ENCODE assay signal across 8 cellular contexts in the genomic region with DNA sequence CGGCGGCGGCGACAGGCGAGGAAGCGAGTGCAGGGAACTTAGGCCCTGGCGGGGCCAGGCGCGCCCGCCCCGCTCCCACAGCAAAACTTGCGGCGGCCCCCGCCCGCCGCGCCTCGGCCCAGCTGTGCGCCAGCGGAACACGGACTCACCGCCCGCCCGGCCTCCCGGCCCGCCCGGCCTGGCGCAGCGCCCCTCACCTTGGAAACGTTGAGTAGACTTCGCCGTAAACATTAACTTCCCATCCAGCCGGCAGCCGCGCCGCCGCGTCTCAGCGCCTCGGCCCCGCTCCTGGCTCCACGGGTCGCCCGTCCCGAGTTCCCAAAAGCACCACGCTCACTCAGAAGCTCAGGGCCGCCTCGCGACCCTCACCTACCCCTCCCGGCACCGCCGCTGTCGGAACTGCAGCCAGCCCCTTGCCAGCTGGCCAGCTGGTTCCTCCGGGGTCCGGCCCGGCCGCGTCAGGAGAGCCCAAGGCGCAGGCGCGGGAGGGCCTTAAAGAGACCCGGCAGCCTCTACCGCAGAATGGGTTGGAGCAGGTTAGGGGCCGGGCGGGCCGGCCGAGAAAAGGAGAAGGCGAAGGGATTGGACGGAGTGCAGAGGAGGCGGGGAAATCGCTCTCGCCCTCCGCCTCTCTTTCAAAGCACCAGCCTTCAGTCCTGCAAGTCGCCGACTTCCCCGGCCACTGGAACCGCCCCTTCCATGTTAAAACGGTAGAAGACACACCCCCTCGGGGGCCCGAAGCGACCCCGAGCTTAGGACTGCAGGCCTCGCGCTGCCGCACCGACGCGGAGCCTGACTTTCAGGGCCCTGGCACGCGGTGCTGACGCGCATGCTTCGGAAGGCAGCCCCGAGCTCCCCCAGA. TPM values are rescaled to one million over a fixed set of nuclear protein-coding genes. Genes with fewer than 3 reads are reported as not detected.
DNase-seq lines count a peak whose midpoint lies in the region; ATAC-seq lines count a peak whose summit lies in the region.

TSS of gene EVI5 (minus strand) at position 470 of the 862 bp plus-strand sequence. CDS start 48,562 bp downstream, outside the sequence.

- peaks cover 28 to 48% (median 44%) of the 10 kb centered on the region in 11 experiments; a peak in 21 of 22 replicates for H4K20me1 ChIP-seq in BLaER1 treated with 17β-estradiol and CSF1 and Interleukin-3, amounts not matched to agents 10 nM and 100 nM

- peaks cover 0 to 15% (median 4%) of the 10 kb centered on the region in 11 experiments; a peak in 7 of 22 replicates for H3K36me3 ChIP-seq in BLaER1 treated with 17β-estradiol and CSF1 and Interleukin-3, amounts not matched to agents 10 nM and 100 nM

- peak within 1 kb of the TSS; percentile 4 for H3K27ac Mint-ChIP-seq in activated CD4-positive, alpha-beta T cell treated with anti-CD3 and anti-CD28 coated beads, Interleukin-2, amount 10 ng/mL, durations not matched to agents 24 days and 14 days

- H3K9ac ChIP-seq in BLaER1 treated with 17β-estradiol and CSF1 and Interleukin-3, amounts not matched to agents 10 nM and 100 nM, result peak within 1 kb of the TSS; percentile 73 to 94 (median 85)

- H3K27me3 Mint-ChIP-seq in activated CD4-positive, alpha-beta T cell treated with anti-CD3 and anti-CD28 coated beads, Interleukin-2, amount 10 ng/mL, durations not matched to agents 24 days and 14 days, result peaks cover 75% of the 10 kb centered on the region

- peak within 1 kb of the TSS; percentile 77 for H3K4me3 Mint-ChIP-seq in activated CD4-positive, alpha-beta T cell treated with anti-CD3 and anti-CD28 coated beads, Interleukin-2, amount 10 ng/mL, durations not matched to agents 24 days and 14 days

- H3K9me3 Mint-ChIP-seq in activated CD4-positive, alpha-beta T cell treated with anti-CD3 and anti-CD28 coated beads, Interleukin-2, amount 10 ng/mL, durations not matched to agents 24 days and 14 days, result peaks cover 3% of the 10 kb centered on the region

- H3K27ac ChIP-seq in BLaER1 treated with 17β-estradiol and CSF1 and Interleukin-3, amounts not matched to agents 10 nM and 100 nM, result peak within 1 kb of the TSS; percentile 70 to 95 (median 86)

- H3K9me3 ChIP-seq in BLaER1 treated with 17β-estradiol and CSF1 and Interleukin-3, amounts not matched to agents 10 nM and 100 nM (replicated peaks in 1 of 11), result no peaks in the 10 kb centered on the region

- H3K27me3 ChIP-seq in BLaER1 treated with 17β-estradiol and CSF1 and Interleukin-3, amounts not matched to agents 10 nM and 100 nM, result no peaks in the 10 kb centered on the region

- peaks cover 16% of the 10 kb centered on the region for H3K4me1 Mint-ChIP-seq in activated CD4-positive, alpha-beta T cell treated with anti-CD3 and anti-CD28 coated beads, Interleukin-2, amount 10 ng/mL, durations not matched to agents 24 days and 14 days

- peak; percentile 71 for DNase-seq in GM19240 (ENCODE audit: insufficient read length, low spot score)
- DNase-seq in NCI-H524 (lab: John Stamatoyannopoulos, UW), result peak; percentile 91 to 96
- DNase-seq in activated CD4-positive, alpha-beta T cell treated with anti-CD3 and anti-CD28 coated beads, Interleukin-2, amount 10 ng/mL, durations not matched to agents 24 days and 14 days, result peak; percentile 80
- peak; percentile 98 for DNase-seq in dedifferentiated amniotic fluid mesenchymal stem cell (ENCODE audit: extremely low spot score)
- DNase-seq in left kidney (ENCODE audit: low read depth, low spot score), result peak; percentile 99
- peak; percentile 69 to 78 for DNase-seq in stimulated activated CD4-positive, alpha-beta T cell treated with anti-CD3 and anti-CD28 coated beads, Interleukin-2, amount 100 ng/mL, for 24 hours

- ATAC-seq in HG03457 (IDR thresholded peaks at IDR 0.05; ENCODE audit: unreplicated experiment), result peak; percentile 92

- H3K4me2 ChIP-seq in BLaER1 treated with 17β-estradiol and CSF1 and Interleukin-3, amounts not matched to agents 10 nM and 100 nM, result peak within 1 kb of the TSS; percentile 85 to 96 (median 91)

- H3K4me1 ChIP-seq in BLaER1 treated with 17β-estradiol and CSF1 and Interleukin-3, amounts not matched to agents 10 nM and 100 nM, result peaks cover 18 to 39% (median 27%) of the 10 kb centered on the region in 10 experiments

- no peaks in the 10 kb centered on the region for H3K36me3 Mint-ChIP-seq in activated CD4-positive, alpha-beta T cell treated with anti-CD3 and anti-CD28 coated beads, Interleukin-2, amount 10 ng/mL, durations not matched to agents 24 days and 14 days (ENCODE audit: low read depth)

- intact Hi-C loops in activated CD4-positive, alpha-beta T cell treated with anti-CD3 and anti-CD28 coated beads, Interleukin-2, amount 10 ng/mL, durations not matched to agents 24 days and 14 days (cut with micrococcal nuclease), result no loop called here

- H3K4me3 ChIP-seq in BLaER1 treated with 17β-estradiol and CSF1 and Interleukin-3, amounts not matched to agents 10 nM and 100 nM, result peak within 1 kb of the TSS; percentile 72 to 85 (median 78)

RNA-seq across cellular contexts. Expression of gene EVI5, which starts in this region (rescaled TPM):
- total RNA-seq in activated CD4-positive, alpha-beta T cell treated with anti-CD3 and anti-CD28 coated beads, Interleukin-2, amount 10 ng/mL, durations not matched to agents 24 days and 14 days, result 24.6 and 25.8 TPM in 2 replicates

Comparison
In these comparisons a context has a peak if more than half of its experiments do, and no peak if none do; other contexts are left out.
1. Peak in every context shown above with its lines: DNase-seq, ATAC-seq, H3K4me3 ChIP-seq and H3K27ac ChIP-seq.